Comparison of ENCODE assay signal across 20 cellular contexts in the genomic region with DNA sequence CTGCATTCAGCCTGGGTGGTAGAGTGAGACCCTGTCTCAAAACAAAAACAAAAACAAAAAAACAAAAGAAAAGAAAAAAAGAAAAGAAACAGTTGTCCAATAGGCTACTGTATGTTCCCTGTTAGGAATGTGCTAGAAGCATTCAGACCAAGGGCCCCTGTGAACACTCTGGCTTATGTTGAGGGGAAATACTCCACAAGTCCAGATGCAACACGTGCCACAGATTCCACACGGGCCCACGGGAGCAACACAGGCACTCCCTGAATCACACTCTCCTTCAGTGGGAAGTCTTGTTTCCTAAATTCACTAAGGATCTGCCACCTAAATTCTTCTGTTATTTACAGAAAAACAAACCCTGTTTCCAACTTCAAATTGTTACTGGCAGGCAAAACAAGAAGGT.
A peak's percentile ranks its signal among the peaks of the same experiment; 100 is the strongest.
DNase-seq lines count a peak whose midpoint lies in the region; ATAC-seq lines count a peak whose summit lies in the region.
"Had no signal": no experiment of that assay in that cellular context is flagged by ENCODE, and none has a peak within 500 bp of the region (broad histone marks: within the 10 kb centered on the region; RNA-seq: fewer than 3 reads in every experiment).

No MANE protein-coding gene starts in this region.

- no peak overlapping the region for H3K23ac ChIP-seq in mesendoderm (ENCODE audit: low read length)

- intact Hi-C loops in sciatic nerve (cut with DNase I) = no loop called here
- intact Hi-C loops in naive thymus-derived CD4-positive, alpha-beta T cell (cut with micrococcal nuclease) = no loop called here

- peak; percentile 54 for DNase-seq in adipocyte (ENCODE audit: low read depth)
- DNase-seq in sciatic nerve (ENCODE audit: low spot score) = no peak
- no peak for DNase-seq in naive thymus-derived CD4-positive, alpha-beta T cell
- no peak for DNase-seq in islet precursor cell
- DNase-seq in mesendoderm = no peak
- DNase-seq: 8988T; ACHN; BE2C; C1 segment of cervical spinal cord; CD4-positive, alpha-beta memory T cell; CD4-positive, CD25-positive, alpha-beta regulatory T cell; CD8-positive, alpha-beta memory T cell; COR-L47; DMS 273 treated with DMSO at 0.1 percent for 48 hours; DMS79 treated with DMSO at 0.1 percent for 48 hours; EL; GDM1 had no signal

- H3K36me3 Mint-ChIP-seq in naive thymus-derived CD4-positive, alpha-beta T cell = no peaks in the 10 kb centered on the region
- H3K36me3 Mint-ChIP-seq: CD14-positive monocyte; CD4-positive, alpha-beta memory T cell; CD4-positive, CD25-positive, alpha-beta regulatory T cell; CD8-positive, alpha-beta memory T cell had no signal

- no peak overlapping the region for H3K4me2 ChIP-seq in mesendoderm (ENCODE audit: low read length)
- H3K4me2 ChIP-seq: BLaER1 had no signal

- ATAC-seq in sciatic nerve = peak; percentile 88
- ATAC-seq in naive thymus-derived CD4-positive, alpha-beta T cell = no peak
- ATAC-seq: GM12878 had no signal

- POLR2A ChIA-PET in naive thymus-derived CD4-positive, alpha-beta T cell (lab: Charles Lee) = no interaction called here

- no peak overlapping the region for H3K4me3 Mint-ChIP-seq in naive thymus-derived CD4-positive, alpha-beta T cell
- H3K4me3 Mint-ChIP-seq: CD14-positive monocyte; CD4-positive, alpha-beta memory T cell; CD4-positive, CD25-positive, alpha-beta regulatory T cell; CD8-positive, alpha-beta memory T cell had no signal

- peaks cover 0 to 4% (median 0%) of the 10 kb centered on the region in 5 donors for H3K27me3 Mint-ChIP-seq in naive thymus-derived CD4-positive, alpha-beta T cell
- H3K27me3 Mint-ChIP-seq: CD4-positive, alpha-beta memory T cell; CD4-positive, CD25-positive, alpha-beta regulatory T cell; CD8-positive, alpha-beta memory T cell had no signal

- no peak overlapping the region for H2BK120ac ChIP-seq in mesendoderm (ENCODE audit: low read depth, low read length)

- H2BK5ac ChIP-seq in mesendoderm (ENCODE audit: low read length) = no peak overlapping the region

- H3K4ac ChIP-seq in mesendoderm (ENCODE audit: low read depth, low read length) = no peak overlapping the region

- H3K27me3 ChIP-seq in adipocyte (replicated peaks; ENCODE audit: control insufficient read depth, insufficient read depth, low read length) (no peaks in the 10 kb centered on the region), mesendoderm (ENCODE audit: insufficient read depth, low read length, poor library complexity) (no peaks in the 10 kb centered on the region)
- no peaks in the 10 kb centered on the region for H3K27me3 ChIP-seq in naive thymus-derived CD4-positive, alpha-beta T cell (ENCODE audit: control insufficient read depth in 2 of 2, insufficient read depth in 2 of 2, low read length in 2 of 2)
- H3K27me3 ChIP-seq: BE2C, BLaER1 had no signal

- H3K9ac ChIP-seq in adipocyte (ENCODE audit: low read length) = no peak overlapping the region
- H3K9ac ChIP-seq in mesendoderm (ENCODE audit: low read length) = no peak overlapping the region
- H3K9ac ChIP-seq: BLaER1 had no signal

- no peak overlapping the region for H3K18ac ChIP-seq in mesendoderm (ENCODE audit: low read length)

- no peaks in the 10 kb centered on the region for H3K4me1 Mint-ChIP-seq in naive thymus-derived CD4-positive, alpha-beta T cell
- H3K4me1 Mint-ChIP-seq: CD14-positive monocyte; CD4-positive, alpha-beta memory T cell; CD4-positive, CD25-positive, alpha-beta regulatory T cell; CD8-positive, alpha-beta memory T cell had no signal

- H3K56ac ChIP-seq in mesendoderm (ENCODE audit: low read length) = no peak overlapping the region

- no peak overlapping the region for H4K8ac ChIP-seq in mesendoderm (ENCODE audit: low read depth, low read length)

- H3K79me2 ChIP-seq in mesendoderm (ENCODE audit: control insufficient read depth, insufficient read depth, low read length) = no peaks in the 10 kb centered on the region

- H4K5ac ChIP-seq in mesendoderm (ENCODE audit: low read length) = no peak overlapping the region

- no peaks in the 10 kb centered on the region for H3K79me1 ChIP-seq in mesendoderm (ENCODE audit: low read length)

- H3K27ac ChIP-seq in naive thymus-derived CD4-positive, alpha-beta T cell (ENCODE audit: low read depth, low read length) = no peak overlapping the region
- H3K27ac ChIP-seq in mesendoderm (ENCODE audit: low read depth, low read length) = no peak overlapping the region
- H3K27ac ChIP-seq: BLaER1 had no signal

- peaks cover 0 to 7% (median 0%) of the 10 kb centered on the region in 11 donors for H3K9me3 Mint-ChIP-seq in naive thymus-derived CD4-positive, alpha-beta T cell

- H2AK5ac ChIP-seq in mesendoderm (ENCODE audit: low read length) = no peak overlapping the region

- CTCF ChIA-PET in naive thymus-derived CD4-positive, alpha-beta T cell (lab: Charles Lee) = no interaction called here

- no peak overlapping the region for H2BK15ac ChIP-seq in mesendoderm (replicated peaks; ENCODE audit: low read depth)

- no peak overlapping the region for H3K27ac Mint-ChIP-seq in naive thymus-derived CD4-positive, alpha-beta T cell
- H3K27ac Mint-ChIP-seq: CD14-positive monocyte; CD4-positive, alpha-beta memory T cell; CD4-positive, CD25-positive, alpha-beta regulatory T cell; CD8-positive, alpha-beta memory T cell had no signal

- H3K4me3 ChIP-seq in adipocyte (ENCODE audit: low read length) (no peak overlapping the region), mesendoderm (ENCODE audit: low read length) (no peak overlapping the region)
- no peak overlapping the region for H3K4me3 ChIP-seq in naive thymus-derived CD4-positive, alpha-beta T cell (ENCODE audit: low read length)
- H3K4me3 ChIP-seq: BLaER1, GM12878 had no signal

- H3K36me3 ChIP-seq in adipocyte (ENCODE audit: control insufficient read depth, insufficient read depth, low read length, severe bottlenecking) (no peaks in the 10 kb centered on the region), mesendoderm (ENCODE audit: control insufficient read depth, insufficient read depth, low read length) (no peaks in the 10 kb centered on the region)
- H3K36me3 ChIP-seq in naive thymus-derived CD4-positive, alpha-beta T cell (ENCODE audit: control insufficient read depth in 2 of 3, insufficient read depth in 3 of 3, low read length in 3 of 3) = no peaks in the 10 kb centered on the region
- H3K36me3 ChIP-seq: BE2C, BLaER1 had no signal

- WGBS in mesendoderm (ENCODE audit: extremely low coverage, insufficient coverage, low lambda C conversion rate) = no CpG with 5 or more reads among the region's 3 CpGs

- H3K9me3 ChIP-seq in adipocyte (ENCODE audit: control insufficient read depth, low read length) = no peaks in the 10 kb centered on the region
- no peaks in the 10 kb centered on the region for H3K9me3 ChIP-seq in naive thymus-derived CD4-positive, alpha-beta T cell (ENCODE audit: control insufficient read depth in 2 of 3, low read length in 3 of 3)
- H3K9me3 ChIP-seq: BE2C, BLaER1 had no signal

- no peaks in the 10 kb centered on the region for H3K4me1 ChIP-seq in adipocyte (ENCODE audit: control insufficient read depth, insufficient read depth, low read length)
- H3K4me1 ChIP-seq in naive thymus-derived CD4-positive, alpha-beta T cell (ENCODE audit: control insufficient read depth in 2 of 2, insufficient read depth in 2 of 2, low read length in 2 of 2) = no peaks in the 10 kb centered on the region
- no peaks in the 10 kb centered on the region for H3K4me1 ChIP-seq in mesendoderm (ENCODE audit: control insufficient read depth, low read depth, low read length)
- H3K4me1 ChIP-seq: BE2C had no signal
